In the genomic region with DNA sequence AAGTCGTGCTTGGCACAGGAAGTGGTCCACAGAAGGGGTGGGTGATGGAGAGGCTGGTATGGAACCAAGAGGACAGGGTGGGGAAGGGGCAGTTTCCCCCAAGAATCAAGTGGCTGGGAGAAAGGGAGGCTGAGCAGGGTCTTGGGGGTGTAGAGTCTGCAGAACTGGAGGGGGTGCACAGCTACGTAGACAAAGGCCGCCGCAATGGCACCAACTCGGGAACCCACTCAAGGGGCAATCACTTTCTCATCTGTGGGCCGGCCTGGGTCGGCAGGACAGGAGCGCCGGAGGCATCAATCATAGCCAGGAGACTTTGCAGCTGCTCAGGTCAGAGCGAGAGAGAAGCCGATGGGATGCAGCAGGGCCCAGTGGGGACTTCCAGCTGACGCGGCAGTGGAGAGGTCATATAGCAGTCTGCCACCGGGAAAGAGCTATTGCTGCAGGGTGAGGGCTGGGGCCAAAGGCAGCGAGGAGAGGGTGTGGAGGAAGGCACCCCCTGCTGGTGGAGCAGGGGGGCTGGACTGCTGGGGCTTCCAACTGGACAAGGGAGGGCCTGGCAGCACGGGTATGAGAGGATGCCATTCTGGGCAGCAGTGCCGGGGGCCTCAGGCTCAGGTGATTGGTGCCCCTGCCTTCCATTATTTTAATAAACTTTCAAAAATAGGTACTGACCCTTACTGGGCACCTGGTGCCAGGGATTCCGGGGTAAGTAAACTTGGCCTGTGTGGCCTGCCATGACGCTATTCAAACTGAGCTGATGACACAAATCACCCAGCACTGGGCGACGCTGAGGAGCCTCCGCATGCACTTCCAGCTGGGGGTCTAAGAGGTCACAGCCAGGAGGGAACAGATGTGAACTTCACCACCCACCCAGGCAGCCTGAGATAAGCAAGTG, we compare ENCODE assay signal across 8 cellular contexts. TPM values are rescaled to one million over a fixed set of nuclear protein-coding genes. Genes with fewer than 3 reads are reported as not detected.
DNase-seq lines count a peak whose midpoint lies in the region; ATAC-seq and TF ChIP-seq lines count a peak whose summit lies in the region.

No MANE protein-coding gene starts in this region.

- no peak overlapping the region for H3K4me3 ChIP-seq in fibroblast of the aortic adventitia (ENCODE audit: low read depth, low read length)

- H3K27ac Mint-ChIP-seq in activated CD8-positive, alpha-beta memory T cell treated with anti-CD3 and anti-CD28 coated beads, Interleukin-2, amount 10 ng/mL, durations not matched to agents 7 days and 5 days, result peak overlapping the region; percentile 96
- H3K27ac Mint-ChIP-seq in osteocyte (ENCODE audit: unreplicated experiment), result peak overlapping the region; percentile 98

- DNase-seq in NCI-H2227 (lab: John Stamatoyannopoulos, UW; ENCODE audit: unreplicated experiment) (peak; percentile 17), NCI-H2227 treated with DMSO at 0.1 percent for 48 hours (lab: John Stamatoyannopoulos, UW) (no peak), Kasumi-1 (lab: John Stamatoyannopoulos, UW) (peak; percentile 55 to 61), fibroblast of the aortic adventitia (ENCODE audit: low read depth) (peak; percentile 48), osteocyte (ENCODE audit: extremely low spot score, unreplicated experiment) (peak; percentile 91)
- DNase-seq in activated CD8-positive, alpha-beta memory T cell treated with anti-CD3 and anti-CD28 coated beads, Interleukin-2, amount 10 ng/mL, durations not matched to agents 7 days and 5 days, result peak; percentile 69

- H3K36me3 Mint-ChIP-seq in activated CD8-positive, alpha-beta memory T cell treated with anti-CD3 and anti-CD28 coated beads, Interleukin-2, amount 10 ng/mL, durations not matched to agents 7 days and 5 days, result peaks cover 8% of the 10 kb centered on the region
- H3K36me3 Mint-ChIP-seq in osteocyte (ENCODE audit: unreplicated experiment), result peaks cover 8% of the 10 kb centered on the region

- peaks cover 43% of the 10 kb centered on the region for H3K4me1 Mint-ChIP-seq in activated CD8-positive, alpha-beta memory T cell treated with anti-CD3 and anti-CD28 coated beads, Interleukin-2, amount 10 ng/mL, durations not matched to agents 7 days and 5 days
- H3K4me1 Mint-ChIP-seq in osteocyte (ENCODE audit: unreplicated experiment), result peaks cover 70% of the 10 kb centered on the region

- no peaks in the 10 kb centered on the region for H3K9me3 Mint-ChIP-seq in activated CD8-positive, alpha-beta memory T cell treated with anti-CD3 and anti-CD28 coated beads, Interleukin-2, amount 10 ng/mL, durations not matched to agents 7 days and 5 days (ENCODE audit: low read depth)
- no peaks in the 10 kb centered on the region for H3K9me3 Mint-ChIP-seq in osteocyte (ENCODE audit: unreplicated experiment)

- peak; percentile 14 for ATAC-seq in activated CD8-positive, alpha-beta memory T cell treated with anti-CD3 and anti-CD28 coated beads, Interleukin-2, amount 10 ng/mL, durations not matched to agents 7 days and 5 days
- ATAC-seq in GM21526 (IDR thresholded peaks at IDR 0.05; ENCODE audit: low FRiP score, unreplicated experiment), result no peak
- ATAC-seq in GM19023 (IDR thresholded peaks at IDR 0.05; ENCODE audit: unreplicated experiment), result no peak

- H3K27me3 Mint-ChIP-seq in activated CD8-positive, alpha-beta memory T cell treated with anti-CD3 and anti-CD28 coated beads, Interleukin-2, amount 10 ng/mL, durations not matched to agents 7 days and 5 days, result no peaks in the 10 kb centered on the region
- H3K27me3 Mint-ChIP-seq in osteocyte (ENCODE audit: unreplicated experiment), result no peaks in the 10 kb centered on the region

- CTCF ChIA-PET in activated CD8-positive, alpha-beta memory T cell treated with anti-CD3 and anti-CD28 coated beads, Interleukin-2, amount 10 ng/mL, durations not matched to agents 7 days and 5 days (lab: Charles Lee), result interaction anchor here (0.9 to 3.5 kb wide), 13 partner anchors 19 to 212 kb away, joined by 3 to 27 read pairs (median 4); no protein-coding TSS in a partner anchor

- TF ChIP-seq CTCF in fibroblast of the aortic adventitia (IDR thresholded peaks at IDR 0.05; ENCODE audit: insufficient read depth, low read length) (peak; percentile 61), osteocyte (IDR thresholded peaks at IDR 0.05) (peak; percentile 78)

- peak overlapping the region; percentile 55 for H3K4me3 Mint-ChIP-seq in activated CD8-positive, alpha-beta memory T cell treated with anti-CD3 and anti-CD28 coated beads, Interleukin-2, amount 10 ng/mL, durations not matched to agents 7 days and 5 days
- peak overlapping the region; percentile 39 for H3K4me3 Mint-ChIP-seq in osteocyte (ENCODE audit: unreplicated experiment)

RNA-seq across cellular contexts. Expression of a gene that starts 52.5 kb away (rescaled TPM):
- 1 to 10 TPM; 1.4 to 1.7 TPM for total RNA-seq in activated CD8-positive, alpha-beta memory T cell treated with anti-CD3 and anti-CD28 coated beads, Interleukin-2, amount 10 ng/mL, durations not matched to agents 7 days and 5 days
- total RNA-seq in fibroblast of the aortic adventitia (ENCODE audit: low replicate concordance) (8.3 and 24.0 TPM in 2 replicates), osteocyte (156 and 169 TPM in 2 replicates)
